Comparison of ENCODE assay signal across 19 cellular contexts in the genomic region with DNA sequence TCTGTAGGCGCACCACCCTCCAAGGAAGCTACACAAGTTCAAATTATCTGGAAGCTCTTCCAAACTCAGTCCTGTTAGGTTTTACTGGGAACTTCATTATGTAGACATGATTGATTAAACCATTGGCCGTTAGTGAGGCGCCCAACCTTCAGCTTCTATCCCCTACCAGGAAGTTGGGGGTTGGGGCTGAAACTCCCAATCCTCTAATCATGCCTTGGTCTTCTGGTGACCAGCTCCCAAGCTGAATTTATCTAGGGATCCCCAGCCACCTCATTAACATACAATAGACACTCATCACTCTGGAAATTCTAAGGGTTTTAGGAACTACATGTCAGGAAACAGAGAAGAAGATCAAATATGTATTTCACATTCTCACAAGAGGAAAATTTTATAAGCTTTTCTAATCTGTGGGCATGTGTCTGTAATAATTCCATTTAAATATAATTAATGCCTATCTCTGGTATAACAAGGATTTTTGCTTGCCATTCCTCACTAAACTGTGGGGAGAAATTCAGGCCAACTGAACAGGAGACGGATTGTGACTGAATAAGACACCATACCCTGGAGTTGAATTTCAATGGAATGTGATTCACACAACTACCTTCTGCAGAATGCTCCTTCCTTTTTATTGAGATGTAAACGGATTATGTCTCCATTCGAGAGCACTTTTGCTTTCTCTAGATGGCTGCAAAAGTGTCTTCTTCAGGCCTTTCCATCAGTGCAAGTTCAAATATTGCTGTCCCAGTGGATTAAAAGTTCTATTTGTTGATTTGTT.
DNase-seq lines count a peak whose midpoint lies in the region; ATAC-seq and TF ChIP-seq lines count a peak whose summit lies in the region.
"Had no signal": no experiment of that assay in that cellular context is flagged by ENCODE, and none has a peak within 500 bp of the region (broad histone marks: within the 10 kb centered on the region; RNA-seq: fewer than 3 reads in every experiment).

No MANE protein-coding gene starts in this region.

- ATAC-seq in GM23338: peak; percentile 45; the same call in 2 of the 3 replicates
- ATAC-seq: HepG2 had no signal

- WGBS in HUES64: 73% methylated on average over 5 of the region's 6 CpGs

- TF ChIP-seq CTCF in GM23338 (conservative IDR thresholded peaks at IDR 0.05; ENCODE audit: low read depth in 2 of 2) (no peak), endothelial cell (IDR thresholded peaks at IDR 0.05; ENCODE audit: unreplicated experiment) (no peak)

- H3K36me3 ChIP-seq in GM23338 (ENCODE audit: insufficient read depth) (no peaks in the 10 kb centered on the region), HUES64 (ENCODE audit: insufficient read depth, low read length) (no peaks in the 10 kb centered on the region), iPS-20b (ENCODE audit: insufficient read depth, low read depth, low read length) (no peaks in the 10 kb centered on the region)
- H3K36me3 ChIP-seq: BLaER1, HAP-1 had no signal

- H3K27ac Mint-ChIP-seq in GM23338: peak overlapping the region; percentile 71
- peak overlapping the region; percentile 1 for H3K27ac Mint-ChIP-seq in endothelial cell (ENCODE audit: unreplicated experiment)
- H3K27ac Mint-ChIP-seq: CD14-positive monocyte; CD4-positive, alpha-beta memory T cell; IgD-negative memory B cell had no signal

- H4K20me1 ChIP-seq in GM23338 (replicated peaks; ENCODE audit: insufficient read depth): no peaks in the 10 kb centered on the region
- H4K20me1 ChIP-seq: BLaER1 had no signal

- H3K9me3 Mint-ChIP-seq in GM23338 (no peaks in the 10 kb centered on the region; the same call in 2 of the 3 replicates), endothelial cell (ENCODE audit: unreplicated experiment) (no peaks in the 10 kb centered on the region)

- H3K4me1 Mint-ChIP-seq in GM23338: peaks cover 70% of the 10 kb centered on the region
- peaks cover 18% of the 10 kb centered on the region for H3K4me1 Mint-ChIP-seq in endothelial cell (ENCODE audit: unreplicated experiment)
- H3K4me1 Mint-ChIP-seq: CD14-positive monocyte; CD4-positive, alpha-beta memory T cell had no signal

- H3K4me3 Mint-ChIP-seq in GM23338 (no peak overlapping the region; the same call in 1 of the 3 replicates), endothelial cell (ENCODE audit: unreplicated experiment) (no peak overlapping the region)
- H3K4me3 Mint-ChIP-seq: CD14-positive monocyte; CD4-positive, alpha-beta memory T cell; IgD-negative memory B cell had no signal

- peaks cover 17% of the 10 kb centered on the region for H3K9me2 ChIP-seq in GM23338 (ENCODE audit: insufficient read depth)

- no peaks in the 10 kb centered on the region for H3K79me2 ChIP-seq in GM23338 (replicated peaks; ENCODE audit: insufficient read depth)

- peak overlapping the region; percentile 80; the same call in 1 of the 2 replicates for H3K27ac ChIP-seq in GM23338 (ENCODE audit: low read depth)
- peak overlapping the region; percentile 60; the same call in 1 of the 2 replicates for H3K27ac ChIP-seq in HUES64 (ENCODE audit: low read depth, low read length)
- peak overlapping the region; percentile 31 for H3K27ac ChIP-seq in iPS-20b (ENCODE audit: low read length)
- H3K27ac ChIP-seq: BLaER1, HL-60 had no signal

- H3K36me3 Mint-ChIP-seq in GM23338 (ENCODE audit: low read depth): peaks cover 6% of the 10 kb centered on the region; the same call in 1 of the 3 replicates
- no peaks in the 10 kb centered on the region for H3K36me3 Mint-ChIP-seq in endothelial cell (ENCODE audit: low read depth, unreplicated experiment)
- H3K36me3 Mint-ChIP-seq: CD14-positive monocyte; CD4-positive, alpha-beta memory T cell; IgD-negative memory B cell had no signal

- H3K9me3 ChIP-seq in HUES64 (ENCODE audit: insufficient read depth, low read depth, low read length): no peaks in the 10 kb centered on the region
- H3K9me3 ChIP-seq in iPS-20b (ENCODE audit: insufficient read depth, low read depth, low read length): no peaks in the 10 kb centered on the region
- H3K9me3 ChIP-seq: BLaER1, HAP-1 had no signal

- no peak overlapping the region for H3K9ac ChIP-seq in HUES64 (ENCODE audit: low read depth, low read length)
- no peak overlapping the region; the same call in 1 of the 2 replicates for H3K9ac ChIP-seq in iPS-20b (ENCODE audit: low read depth, low read length)
- H3K9ac ChIP-seq: BLaER1 had no signal

- no peaks in the 10 kb centered on the region for H3F3A ChIP-seq in GM23338 (replicated peaks; ENCODE audit: low read depth)

- peak overlapping the region; percentile 8; the same call in 1 of the 2 replicates for H3K4me3 ChIP-seq in GM23338
- H3K4me3 ChIP-seq in HUES64 (ENCODE audit: low read length): no peak overlapping the region
- H3K4me3 ChIP-seq in iPS-20b (ENCODE audit: low read length): peak overlapping the region; percentile 17; the same call in 1 of the 2 replicates
- H3K4me3 ChIP-seq: BLaER1, HAP-1 had no signal

- H3K4me1 ChIP-seq in GM23338 (ENCODE audit: insufficient read depth): peaks cover 84% of the 10 kb centered on the region
- peaks cover 61% of the 10 kb centered on the region for H3K4me1 ChIP-seq in HUES64 (ENCODE audit: insufficient read depth, low read length)
- peaks cover 46% of the 10 kb centered on the region for H3K4me1 ChIP-seq in iPS-20b (ENCODE audit: insufficient read depth, low read length)
- H3K4me1 ChIP-seq: BLaER1, HAP-1 had no signal

- no peaks in the 10 kb centered on the region for H3K27me3 ChIP-seq in GM23338 (ENCODE audit: insufficient read depth)
- H3K27me3 ChIP-seq in HUES64 (ENCODE audit: insufficient read depth, low read length): no peaks in the 10 kb centered on the region
- H3K27me3 ChIP-seq in iPS-20b (ENCODE audit: insufficient read depth, low read length): no peaks in the 10 kb centered on the region
- H3K27me3 ChIP-seq: BLaER1 had no signal

- no peak overlapping the region for H2AFZ ChIP-seq in GM23338

- DNase-seq in GM23338 (ENCODE audit: low spot score): peak; percentile 52
- no peak for DNase-seq in endothelial cell (ENCODE audit: low spot score)
- no peak for DNase-seq in NCI-H748 (lab: John Stamatoyannopoulos, UW; ENCODE audit: unreplicated experiment)
- no peak for DNase-seq in activated T-cell treated with anti-CD3 and anti-CD28 coated beads, Interleukin-2, amount 50 U/mL, for 48 hours
- no peak for DNase-seq in NK-92 (lab: John Stamatoyannopoulos, UW; ENCODE audit: unreplicated experiment)
- DNase-seq: 8988T; CD4-positive, alpha-beta memory T cell; DMS153; DMS79; GDM1; GOT3 had no signal

- H3K4me2 ChIP-seq in GM23338: peak overlapping the region; percentile 69
- H3K4me2 ChIP-seq: BLaER1 had no signal

- H3K27me3 Mint-ChIP-seq in GM23338 (ENCODE audit: insufficient read depth, low read depth, poor library complexity) (peaks cover 4% of the 10 kb centered on the region), endothelial cell (ENCODE audit: unreplicated experiment) (no peaks in the 10 kb centered on the region)
- H3K27me3 Mint-ChIP-seq: CD4-positive, alpha-beta memory T cell; IgD-negative memory B cell had no signal

TF ChIP-seq in GM23338, 12 proteins besides CTCF, POLR2A, EP300 and RAD21 (continues in another document):
- no peak for TF ChIP-seq NANOG (IDR thresholded peaks at IDR 0.05; ENCODE audit: borderline replicate concordance)
- no peak for TF ChIP-seq ZNF114 (CRISPR knock-in tag; IDR thresholded peaks at IDR 0.05)
- TF ChIP-seq STAT1 (IDR thresholded peaks at IDR 0.05; ENCODE audit: unreplicated experiment): no peak
